In genomic region chr11:358129-358805, GRCh38 we compare ENCODE assay signal across 15 cellular contexts. TPM values are rescaled to one million over a fixed set of nuclear protein-coding genes. Genes with fewer than 3 reads are reported as not detected.
"Had no signal": no experiment of that assay in that cellular context is flagged by ENCODE, and none has a peak within 500 bp of the region (broad histone marks: within the 10 kb centered on the region; RNA-seq: fewer than 3 reads in every experiment).

No MANE protein-coding gene starts in this region.

- H2AFZ ChIP-seq: hepatocyte had no signal

- H3K9me3 ChIP-seq: lower lobe of right lung, neutrophil, right atrium auricular region had no signal

- H3K27me3 ChIP-seq: body of pancreas, hepatocyte, right atrium auricular region had no signal

- H3K79me2 ChIP-seq: hepatocyte had no signal

- DNase-seq: activated B cell treated with CpG ODN at 0.5 μM for 24 hours; activated CD4-positive, alpha-beta T cell treated with anti-CD3 and anti-CD28 coated beads, Interleukin-2, amount 10 ng/mL, durations not matched to agents 7 days and 5 days; activated CD8-positive, alpha-beta memory T cell treated with anti-CD3 and anti-CD28 coated beads for 24 hours; body of pancreas; effector memory CD4-positive, alpha-beta T cell; lower lobe of right lung; naive thymus-derived CD4-positive, alpha-beta T cell; stimulated activated CD4-positive, alpha-beta T cell treated with anti-CD3 and anti-CD28 coated beads, Interleukin-1b, Interleukin-23, amount 100 ng/mL, for 48 hours; stimulated activated naive B cell treated with anti-CD40 and anti-IgM and Interleukin-4, amounts not matched to agents 10 μg/mL and 1 μg/mL and 100 μg/mL, for 72 hours; T-helper 2 cell; trophoblast cell had no signal

- FAIRE-seq: TTC549 had no signal

- ATAC-seq: body of pancreas; lower lobe of right lung; naive thymus-derived CD4-positive, alpha-beta T cell; stimulated activated naive B cell treated with anti-CD40 and anti-IgM and Interleukin-4, amounts not matched to agents 10 μg/mL and 1 μg/mL and 100 μg/mL, for 72 hours had no signal

- H3K36me3 ChIP-seq: lower lobe of right lung, neutrophil, right atrium auricular region had no signal

- H3K27ac ChIP-seq: body of pancreas, hepatocyte, lower lobe of right lung, neutrophil, right atrium auricular region had no signal

- H3K4me2 ChIP-seq: hepatocyte had no signal

- H3K4me3 ChIP-seq: body of pancreas, hepatocyte, lower lobe of right lung, right atrium auricular region had no signal

RNA-seq across cellular contexts. Expression of gene B4GALNT4, which starts 11.0 kb away (rescaled TPM):
- total RNA-seq: activated B cell treated with CpG ODN at 0.5 μM for 24 hours had no signal

RNA-seq across cellular contexts. Expression of gene PKP3, which starts 35.7 kb away (rescaled TPM):
- total RNA-seq: activated CD4-positive, alpha-beta T cell treated with anti-CD3 and anti-CD28 coated beads, Interleukin-2, amount 10 ng/mL, durations not matched to agents 7 days and 5 days; naive thymus-derived CD4-positive, alpha-beta T cell had no signal
- polyA plus RNA-seq: naive thymus-derived CD4-positive, alpha-beta T cell had no signal
